12 cellular contexts compared by ENCODE assay signal in the genomic region with DNA sequence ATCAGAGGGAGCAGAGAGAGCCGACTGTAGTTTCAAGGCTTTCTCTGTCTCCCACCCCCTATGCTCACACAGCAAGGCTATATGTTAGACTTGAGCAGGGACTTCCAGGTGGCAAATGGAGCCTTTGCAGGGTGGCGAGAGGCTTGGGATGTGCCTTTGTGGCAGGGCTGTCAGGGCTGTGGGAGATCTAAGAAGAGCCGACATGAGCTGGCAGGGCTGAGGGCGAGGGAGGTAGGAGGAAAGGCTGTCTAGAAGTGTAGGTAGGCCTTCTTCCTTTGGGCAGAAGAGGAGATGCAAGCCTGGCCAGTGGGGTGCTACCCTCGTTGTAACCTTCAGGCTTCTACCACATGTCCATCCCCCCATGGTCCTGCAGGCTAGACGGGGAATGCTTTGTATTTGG. TPM values are rescaled to one million over a fixed set of nuclear protein-coding genes. Genes with fewer than 3 reads are reported as not detected.
A peak's percentile ranks its signal among the peaks of the same experiment; 100 is the strongest.
DNase-seq lines count a peak whose midpoint lies in the region; ATAC-seq and TF ChIP-seq lines count a peak whose summit lies in the region.
"Had no signal": no experiment of that assay in that cellular context is flagged by ENCODE, and none has a peak within 500 bp of the region (broad histone marks: within the 10 kb centered on the region; RNA-seq: fewer than 3 reads in every experiment).

No MANE protein-coding gene starts in this region.

- BruUV-seq in A673 (replicated peaks; lab: Mats Ljungman, UMichigan), result no TSS peak

- H3K36me3 ChIP-seq in A673 (ENCODE audit: insufficient read depth, low read length, poor library complexity, severe bottlenecking), result no peaks in the 10 kb centered on the region
- H3K36me3 ChIP-seq in HEK293 (ENCODE audit: control insufficient read depth in 2 of 2, insufficient read depth in 1 of 2, low read length in 2 of 2), result no peaks in the 10 kb centered on the region

- no peaks in the 10 kb centered on the region for H3K9me3 Mint-ChIP-seq in chondrocyte (ENCODE audit: low read depth)
- no peaks in the 10 kb centered on the region for H3K9me3 Mint-ChIP-seq in progenitor cell of endocrine pancreas (ENCODE audit: low read depth)
- H3K9me3 Mint-ChIP-seq: activated T-cell treated with anti-CD3 and anti-CD28 coated beads, Interleukin-2, amount 50 U/mL, for 72 hours had no signal

- H3K4me3 ChIP-seq in A673 (ENCODE audit: low read depth, low read length, poor library complexity, severe bottlenecking) (no peak overlapping the region), HEK293 (ENCODE audit: low read depth, low read length) (no peak overlapping the region)
- H3K4me3 ChIP-seq: testis had no signal

- H3K27ac ChIP-seq in A673 (ENCODE audit: low read depth, low read length, poor library complexity, severe bottlenecking) (peak overlapping the region; percentile 61), HEK293 (ENCODE audit: extremely low read depth, low read depth, low read length) (no peak overlapping the region)
- H3K27ac ChIP-seq: testis had no signal

- H3K4me1 Mint-ChIP-seq in chondrocyte (ENCODE audit: low read depth) (peaks cover 89% of the 10 kb centered on the region), progenitor cell of endocrine pancreas (ENCODE audit: low read depth) (peaks cover 30% of the 10 kb centered on the region)

- H3K27ac Mint-ChIP-seq in chondrocyte (ENCODE audit: unreplicated experiment) (peak overlapping the region; percentile 87), progenitor cell of endocrine pancreas (peak overlapping the region; percentile 24)
- H3K27ac Mint-ChIP-seq: activated CD4-positive, alpha-beta T cell treated with anti-CD3 and anti-CD28 coated beads for 36 hours; activated T-cell treated with anti-CD3 and anti-CD28 coated beads, Interleukin-2, amount 50 U/mL, for 72 hours had no signal

- H3K4me1 ChIP-seq in A673 (ENCODE audit: insufficient read depth, low read length, poor library complexity, severe bottlenecking), result peaks cover 77% of the 10 kb centered on the region
- H3K4me1 ChIP-seq in HEK293 (ENCODE audit: control insufficient read depth, insufficient read depth, low read length), result no peaks in the 10 kb centered on the region; the same call in 1 of the 2 replicates

- H3K36me3 Mint-ChIP-seq in chondrocyte (ENCODE audit: low read depth) (no peaks in the 10 kb centered on the region), progenitor cell of endocrine pancreas (ENCODE audit: insufficient read depth) (no peaks in the 10 kb centered on the region)

- CTCF ChIA-PET in A673 (lab: Charles Lee) (no interaction called here), HEK293 (lab: Yijun Ruan, JAX) (interaction anchor here (0.5 to 3.1 kb wide), 2 partner anchors 27 to 225 kb away, joined by 4 to 8 read pairs; no protein-coding TSS in a partner anchor)

- H3K27me3 Mint-ChIP-seq in chondrocyte (ENCODE audit: low read depth) (no peaks in the 10 kb centered on the region), progenitor cell of endocrine pancreas (no peaks in the 10 kb centered on the region)

- no peak for TF ChIP-seq CTCF in A673 (conservative IDR thresholded peaks at IDR 0.05; ENCODE audit: low read depth, low read length)
- TF ChIP-seq CTCF in HEK293 (tag by site-specific recombination; IDR thresholded peaks at IDR 0.05), result no peak
- TF ChIP-seq CTCF in chondrocyte (IDR thresholded peaks at IDR 0.05), result no peak
- no peak for TF ChIP-seq CTCF in progenitor cell of endocrine pancreas (IDR thresholded peaks at IDR 0.05; ENCODE audit: unreplicated experiment)

- H3K27me3 ChIP-seq in A673 (replicated peaks; ENCODE audit: insufficient read depth, low read depth, low read length, poor library complexity), result no peaks in the 10 kb centered on the region
- H3K27me3 ChIP-seq: testis had no signal

- H3K9me3 ChIP-seq in A673 (ENCODE audit: low read depth, low read length, poor library complexity, severe bottlenecking), result no peaks in the 10 kb centered on the region
- no peaks in the 10 kb centered on the region for H3K9me3 ChIP-seq in HEK293 (ENCODE audit: control insufficient read depth, insufficient read depth, low read depth, low read length)
- H3K9me3 ChIP-seq: testis had no signal

- no peak overlapping the region for H3K4me3 Mint-ChIP-seq in chondrocyte (ENCODE audit: unreplicated experiment)
- H3K4me3 Mint-ChIP-seq in progenitor cell of endocrine pancreas (ENCODE audit: low read depth), result no peak overlapping the region
- H3K4me3 Mint-ChIP-seq: activated CD4-positive, alpha-beta T cell treated with anti-CD3 and anti-CD28 coated beads for 36 hours; activated T-cell treated with anti-CD3 and anti-CD28 coated beads, Interleukin-2, amount 50 U/mL, for 72 hours had no signal

- DNase-seq in A673 (ENCODE audit: low spot score), result no peak
- no peak for DNase-seq in chondrocyte (ENCODE audit: low spot score)
- DNase-seq in progenitor cell of endocrine pancreas (ENCODE audit: low spot score, unreplicated experiment), result no peak
- no peak for DNase-seq in occipital lobe (lab: John Stamatoyannopoulos, UW)
- no peak for DNase-seq in nucleus accumbens (lab: John Stamatoyannopoulos, UW)
- DNase-seq in cortex of kidney (lab: John Stamatoyannopoulos, UW), result no peak
- DNase-seq: activated CD4-positive, alpha-beta T cell treated with anti-CD3 and anti-CD28 coated beads for 36 hours; activated T-cell treated with anti-CD3 and anti-CD28 coated beads, Interleukin-2, amount 50 U/mL, for 72 hours; NCI-H1092; testis had no signal

- POLR2A ChIA-PET in A673 (lab: Charles Lee; ENCODE audit: low non-redundant PET) (no interaction called here), HEK293 (lab: Yijun Ruan, JAX) (interaction anchor here (0.6 kb wide), 1 partner anchor 525 kb away, joined by 3 read pairs; no protein-coding TSS in a partner anchor)

- ATAC-seq in GM21367 (IDR thresholded peaks at IDR 0.05; ENCODE audit: unreplicated experiment), result no peak
- ATAC-seq: activated CD4-positive, alpha-beta T cell treated with anti-CD3 and anti-CD28 coated beads for 36 hours; activated T-cell treated with anti-CD3 and anti-CD28 coated beads, Interleukin-2, amount 50 U/mL, for 72 hours had no signal

- intact Hi-C loops in A673 (cut with micrococcal nuclease; ENCODE audit: unreplicated experiment), result no loop called here

TF ChIP-seq in HEK293, 187 proteins besides CTCF, POLR2A, EP300 and RAD21:
- no peak for TF ChIP-seq ZNF473 (tag by site-specific recombination; IDR thresholded peaks at IDR 0.05)
- TF ChIP-seq EGR2 (tag by site-specific recombination; IDR thresholded peaks at IDR 0.05; ENCODE audit: low read depth), result peak; percentile 23; the same call in 1 of the 2 replicates
- no peak for TF ChIP-seq MEIS1 (CRISPR knock-in tag; IDR thresholded peaks at IDR 0.05; ENCODE audit: borderline replicate concordance)
- TF ChIP-seq, protein P1, sequence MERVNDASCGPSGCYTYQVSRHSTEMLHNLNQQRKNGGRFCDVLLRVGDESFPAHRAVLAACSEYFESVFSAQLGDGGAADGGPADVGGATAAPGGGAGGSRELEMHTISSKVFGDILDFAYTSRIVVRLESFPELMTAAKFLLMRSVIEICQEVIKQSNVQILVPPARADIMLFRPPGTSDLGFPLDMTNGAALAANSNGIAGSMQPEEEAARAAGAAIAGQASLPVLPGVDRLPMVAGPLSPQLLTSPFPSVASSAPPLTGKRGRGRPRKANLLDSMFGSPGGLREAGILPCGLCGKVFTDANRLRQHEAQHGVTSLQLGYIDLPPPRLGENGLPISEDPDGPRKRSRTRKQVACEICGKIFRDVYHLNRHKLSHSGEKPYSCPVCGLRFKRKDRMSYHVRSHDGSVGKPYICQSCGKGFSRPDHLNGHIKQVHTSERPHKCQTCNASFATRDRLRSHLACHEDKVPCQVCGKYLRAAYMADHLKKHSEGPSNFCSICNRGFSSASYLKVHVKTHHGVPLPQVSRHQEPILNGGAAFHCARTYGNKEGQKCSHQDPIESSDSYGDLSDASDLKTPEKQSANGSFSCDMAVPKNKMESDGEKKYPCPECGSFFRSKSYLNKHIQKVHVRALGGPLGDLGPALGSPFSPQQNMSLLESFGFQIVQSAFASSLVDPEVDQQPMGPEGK (tag by site-specific recombination; IDR thresholded peaks at IDR 0.05), result no peak
- TF ChIP-seq, protein P2, sequence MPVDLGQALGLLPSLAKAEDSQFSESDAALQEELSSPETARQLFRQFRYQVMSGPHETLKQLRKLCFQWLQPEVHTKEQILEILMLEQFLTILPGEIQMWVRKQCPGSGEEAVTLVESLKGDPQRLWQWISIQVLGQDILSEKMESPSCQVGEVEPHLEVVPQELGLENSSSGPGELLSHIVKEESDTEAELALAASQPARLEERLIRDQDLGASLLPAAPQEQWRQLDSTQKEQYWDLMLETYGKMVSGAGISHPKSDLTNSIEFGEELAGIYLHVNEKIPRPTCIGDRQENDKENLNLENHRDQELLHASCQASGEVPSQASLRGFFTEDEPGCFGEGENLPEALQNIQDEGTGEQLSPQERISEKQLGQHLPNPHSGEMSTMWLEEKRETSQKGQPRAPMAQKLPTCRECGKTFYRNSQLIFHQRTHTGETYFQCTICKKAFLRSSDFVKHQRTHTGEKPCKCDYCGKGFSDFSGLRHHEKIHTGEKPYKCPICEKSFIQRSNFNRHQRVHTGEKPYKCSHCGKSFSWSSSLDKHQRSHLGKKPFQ (tag by site-specific recombination; IDR thresholded peaks at IDR 0.05), result no peak
- no peak for TF ChIP-seq ZNF24 (tag by site-specific recombination; IDR thresholded peaks at IDR 0.05)
- TF ChIP-seq KLF1 (tag by site-specific recombination; IDR thresholded peaks at IDR 0.05), result no peak

RNA-seq across cellular contexts. Expression of a gene that starts 15.1 kb away (rescaled TPM):
- total RNA-seq in A673 (2021), result 56.4 and 57.2 TPM in 2 replicates
- 144 to 193 TPM (median 145 TPM) in 3 replicates for total RNA-seq in chondrocyte
- total RNA-seq in progenitor cell of endocrine pancreas, result 79.1 and 88.2 TPM in 2 replicates
- 37.1 TPM for total RNA-seq in occipital lobe
